ENCODE assay signal across 30 cellular contexts in the genomic region with DNA sequence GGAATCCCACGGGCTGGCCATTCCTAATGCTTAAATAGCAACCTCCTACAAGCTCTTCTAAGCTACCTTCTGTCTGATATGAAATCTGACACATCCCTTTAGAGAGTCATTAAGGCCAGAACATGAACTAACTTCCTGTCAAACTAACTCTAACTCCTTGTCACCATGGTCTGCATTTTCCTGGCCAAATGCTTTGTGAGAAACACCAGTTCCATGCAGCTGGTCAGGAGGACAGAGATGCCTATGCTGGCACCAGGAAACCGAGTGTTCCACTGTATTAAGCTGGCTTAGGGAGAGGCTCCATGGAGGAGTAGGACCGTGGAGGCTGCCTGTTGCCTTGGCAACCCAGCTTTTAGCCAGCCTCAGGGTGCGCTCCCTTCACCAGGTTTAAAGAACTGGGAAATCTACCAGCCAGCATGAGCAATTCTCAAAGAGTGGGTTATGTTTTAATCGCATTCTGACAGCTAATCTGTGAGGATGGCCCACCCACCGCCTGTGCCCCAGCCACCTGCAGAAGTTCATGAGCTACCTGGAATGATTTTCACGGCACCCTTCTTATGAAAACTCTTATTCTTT.
DNase-seq lines count a peak whose midpoint lies in the region; ATAC-seq and TF ChIP-seq lines count a peak whose summit lies in the region.
"Had no signal": no experiment of that assay in that cellular context is flagged by ENCODE, and none has a peak within 500 bp of the region (broad histone marks: within the 10 kb centered on the region; RNA-seq: fewer than 3 reads in every experiment).

No MANE protein-coding gene starts in this region.

- no peaks in the 10 kb centered on the region for H3K27me3 Mint-ChIP-seq in natural killer cell treated with Interleukin-12 subunit alpha and Interleukin-12 subunit beta and Interleukin-15 and Interleukin-18, amount 100 ng/mL, for 72 hours
- H3K27me3 Mint-ChIP-seq in mesothelial cell of epicardium (ENCODE audit: low read depth): no peaks in the 10 kb centered on the region
- H3K27me3 Mint-ChIP-seq: activated B cell treated with CpG ODN at 0.5 μM for 24 hours; activated CD4-positive, alpha-beta T cell treated with anti-CD3 and anti-CD28 coated beads, Interleukin-2, amount 10 ng/mL, durations not matched to agents 7 days and 5 days; dendritic cell treated with granulocyte-macrophage colony-stimulating factor and Interleukin-4, amounts not matched to agents 40 ng/mL and 50 ng/mL, for 4 days; stimulated activated memory B cell treated with anti-CD40 and anti-IgM and Interleukin-4, amounts not matched to agents 10 μg/mL and 1 μg/mL and 100 μg/mL, for 72 hours; T-cell had no signal

- H3K27ac ChIP-seq in angular gyrus (ENCODE audit: low read depth, low read length): peak overlapping the region; percentile 37
- H3K27ac ChIP-seq: 22Rv1, C4-2B, cardiac muscle cell, GM23248 had no signal

- H3K4me3 Mint-ChIP-seq in natural killer cell treated with Interleukin-12 subunit alpha and Interleukin-12 subunit beta and Interleukin-15 and Interleukin-18, amount 100 ng/mL, for 72 hours: no peak overlapping the region
- H3K4me3 Mint-ChIP-seq in mesothelial cell of epicardium: no peak overlapping the region
- H3K4me3 Mint-ChIP-seq: activated B cell treated with CpG ODN at 0.5 μM for 24 hours; activated CD4-positive, alpha-beta T cell treated with anti-CD3 and anti-CD28 coated beads, Interleukin-2, amount 10 ng/mL, durations not matched to agents 7 days and 5 days; dendritic cell treated with granulocyte-macrophage colony-stimulating factor and Interleukin-4, amounts not matched to agents 40 ng/mL and 50 ng/mL, for 4 days; stimulated activated memory B cell treated with anti-CD40 and anti-IgM and Interleukin-4, amounts not matched to agents 10 μg/mL and 1 μg/mL and 100 μg/mL, for 72 hours; T-cell had no signal

- no peak for TF ChIP-seq CTCF in mesothelial cell of epicardium (IDR thresholded peaks at IDR 0.05; ENCODE audit: unreplicated experiment)

- intact Hi-C loops in head of caudate nucleus (cut with DNase I): no loop called here
- intact Hi-C loops in posterior cingulate gyrus (cut with DNase I): no loop called here

- peaks cover 6% of the 10 kb centered on the region for H3K36me3 Mint-ChIP-seq in natural killer cell treated with Interleukin-12 subunit alpha and Interleukin-12 subunit beta and Interleukin-15 and Interleukin-18, amount 100 ng/mL, for 72 hours
- no peaks in the 10 kb centered on the region for H3K36me3 Mint-ChIP-seq in mesothelial cell of epicardium
- H3K36me3 Mint-ChIP-seq: stimulated activated memory B cell treated with anti-CD40 and anti-IgM and Interleukin-4, amounts not matched to agents 10 μg/mL and 1 μg/mL and 100 μg/mL, for 72 hours; T-cell had no signal

- peaks cover 21% of the 10 kb centered on the region for H3K9me3 Mint-ChIP-seq in natural killer cell treated with Interleukin-12 subunit alpha and Interleukin-12 subunit beta and Interleukin-15 and Interleukin-18, amount 100 ng/mL, for 72 hours
- H3K9me3 Mint-ChIP-seq in mesothelial cell of epicardium: peaks cover 21% of the 10 kb centered on the region

- H3K27ac Mint-ChIP-seq in natural killer cell treated with Interleukin-12 subunit alpha and Interleukin-12 subunit beta and Interleukin-15 and Interleukin-18, amount 100 ng/mL, for 72 hours: no peak overlapping the region
- no peak overlapping the region for H3K27ac Mint-ChIP-seq in mesothelial cell of epicardium
- H3K27ac Mint-ChIP-seq: activated B cell treated with CpG ODN at 0.5 μM for 24 hours; activated CD4-positive, alpha-beta T cell treated with anti-CD3 and anti-CD28 coated beads, Interleukin-2, amount 10 ng/mL, durations not matched to agents 7 days and 5 days; activated naive CD4-positive, alpha-beta T cell treated with anti-CD3 and anti-CD28 coated beads, Interleukin-2, amount 50 U/mL, for 72 hours; dendritic cell treated with granulocyte-macrophage colony-stimulating factor and Interleukin-4, amounts not matched to agents 40 ng/mL and 50 ng/mL, for 4 days; stimulated activated memory B cell treated with anti-CD40 and anti-IgM and Interleukin-4, amounts not matched to agents 10 μg/mL and 1 μg/mL and 100 μg/mL, for 72 hours; T-cell had no signal

- H3K4me1 Mint-ChIP-seq in natural killer cell treated with Interleukin-12 subunit alpha and Interleukin-12 subunit beta and Interleukin-15 and Interleukin-18, amount 100 ng/mL, for 72 hours (ENCODE audit: low read depth in 2 of 2): no peaks in the 10 kb centered on the region
- H3K4me1 Mint-ChIP-seq in mesothelial cell of epicardium: no peaks in the 10 kb centered on the region
- H3K4me1 Mint-ChIP-seq: activated B cell treated with CpG ODN at 0.5 μM for 24 hours; activated CD4-positive, alpha-beta T cell treated with anti-CD3 and anti-CD28 coated beads, Interleukin-2, amount 10 ng/mL, durations not matched to agents 7 days and 5 days; stimulated activated memory B cell treated with anti-CD40 and anti-IgM and Interleukin-4, amounts not matched to agents 10 μg/mL and 1 μg/mL and 100 μg/mL, for 72 hours; T-cell had no signal

- DNase-seq in DMS 273 (lab: John Stamatoyannopoulos, UW; ENCODE audit: unreplicated experiment) (peak; percentile 38), DMS 273 treated with DMSO at 0.1 percent for 48 hours (lab: John Stamatoyannopoulos, UW) (no peak), head of caudate nucleus (peak; percentile 32 to 91 (median 72)), posterior cingulate gyrus (peak in 8 of 10 donors; percentile 36 to 94 (median 68)), mesothelial cell of epicardium (ENCODE audit: low spot score in 2 of 2, unreplicated experiment in 2 of 2) (no peak)
- DNase-seq in natural killer cell treated with Interleukin-12 subunit alpha and Interleukin-12 subunit beta and Interleukin-15 and Interleukin-18, amount 100 ng/mL, for 72 hours (ENCODE audit: low spot score): no peak
- DNase-seq: activated B cell treated with CpG ODN at 0.5 μM for 24 hours; activated CD4-positive, alpha-beta T cell treated with anti-CD3 and anti-CD28 coated beads, Interleukin-2, amount 10 ng/mL, durations not matched to agents 7 days and 5 days; activated effector memory CD4-positive, alpha-beta T cell treated with Interleukin-2 at 50 U/mL for 16 hours; activated T-cell treated with anti-CD3 and anti-CD28 coated beads, Interleukin-2, amount 50 U/mL, for 1 hour; aorta; COR-L47; glutamatergic neuron; GM23248; islet precursor cell; Karpas-422; NCI-H1436 treated with DMSO at 0.1 percent for 48 hours; NCI-H2081 treated with DMSO at 0.1 percent for 48 hours; NCI-H446; OCI-M1; T-cell had no signal

- no peak for ATAC-seq in natural killer cell treated with Interleukin-12 subunit alpha and Interleukin-12 subunit beta and Interleukin-15 and Interleukin-18, amount 100 ng/mL, for 72 hours
- ATAC-seq in GM19397 (IDR thresholded peaks at IDR 0.05; ENCODE audit: unreplicated experiment): no peak
- ATAC-seq: activated naive CD4-positive, alpha-beta T cell treated with anti-CD3 and anti-CD28 coated beads, Interleukin-2, amount 50 U/mL, for 72 hours; esophagus mucosa; stimulated activated memory B cell treated with anti-CD40 and anti-IgM and Interleukin-4, amounts not matched to agents 10 μg/mL and 1 μg/mL and 100 μg/mL, for 72 hours; T-cell had no signal

Comparison
In these comparisons a context has a peak if more than half of its experiments do, and no peak if none do; other contexts are left out.
1. DNase-seq: peak in DMS 273 (single experiment), head of caudate nucleus (42 of 42) and posterior cingulate gyrus (8 of 10); none in DMS 273 treated with DMSO at 0.1 percent for 48 hours (single experiment), natural killer cell treated with Interleukin-12 subunit alpha and Interleukin-12 subunit beta and Interleukin-15 and Interleukin-18, amount 100 ng/mL, for 72 hours (single experiment) and mesothelial cell of epicardium (0 of 2).